1 cellular context compared by ENCODE assay signal in genomic region chr5:176646707-176647029, GRCh38.
TF ChIP-seq lines count a peak whose summit lies in the region.

No MANE protein-coding gene starts in this region.

TF ChIP-seq in IMR-90, 13 proteins besides CTCF, POLR2A, EP300 and RAD21 (continued from another document):
- TF ChIP-seq CHD1 (IDR thresholded peaks at IDR 0.05; ENCODE audit: low read depth, low read length) (no peak), USF2 (IDR thresholded peaks at IDR 0.05; ENCODE audit: low read depth, low read length) (no peak)
